Comparison of ENCODE assay signal across 28 cellular contexts in the genomic region with DNA sequence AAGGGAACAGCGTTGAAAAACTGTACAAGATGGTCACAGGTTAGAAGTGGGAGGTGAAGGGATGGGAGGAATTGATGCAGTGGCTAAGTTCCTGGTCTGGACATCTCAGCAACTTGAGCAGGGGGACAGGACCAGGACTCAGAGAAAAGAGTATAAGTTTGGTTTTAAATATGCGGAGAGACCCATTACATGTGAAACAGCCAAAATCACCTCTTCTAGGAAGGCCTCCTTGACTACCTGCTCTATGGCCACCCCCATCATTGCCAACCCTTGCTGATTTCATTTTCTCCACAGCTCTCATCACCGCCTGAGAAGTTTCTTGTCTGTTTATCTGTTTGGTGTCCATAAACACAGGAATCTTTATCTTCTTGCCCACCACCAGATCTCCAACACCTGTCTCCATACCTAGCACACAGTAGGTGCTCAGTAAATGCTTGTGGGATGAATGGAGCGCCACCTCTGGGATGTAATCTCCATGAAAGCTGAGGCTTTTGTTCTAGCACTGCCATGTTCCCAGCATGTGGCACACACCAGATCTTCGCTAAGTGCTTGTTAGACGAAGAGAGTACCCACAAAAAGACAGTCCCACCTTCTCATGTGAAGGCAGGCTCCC.
"Had no signal": no experiment of that assay in that cellular context is flagged by ENCODE, and none has a peak within 500 bp of the region (broad histone marks: within the 10 kb centered on the region; RNA-seq: fewer than 3 reads in every experiment).

No MANE protein-coding gene starts in this region.

- H3K4me3 ChIP-seq: body of pancreas, esophagus squamous epithelium, gastroesophageal sphincter had no signal

- H3K27me3 ChIP-seq: body of pancreas had no signal

- H3K9me3 ChIP-seq: body of pancreas, gastroesophageal sphincter had no signal

- ATAC-seq: activated CD4-positive, CD25-positive, alpha-beta regulatory T cell treated with anti-CD3 and anti-CD28 coated beads, Interleukin-2, amount 50 U/mL, for 24 hours; activated CD8-positive, alpha-beta T cell treated with anti-CD3 and anti-CD28 coated beads for 36 hours; activated T-cell treated with anti-CD3 and anti-CD28 coated beads, Interleukin-2, amount 50 U/mL, for 4 hours; activated T-helper 17 cell treated with anti-CD3 and anti-CD28 coated beads, Interleukin-2, amount 50 U/mL, for 72 hours; body of pancreas; gastroesophageal sphincter; T-helper 17 cell had no signal

- H3K4me1 ChIP-seq: body of pancreas, esophagus squamous epithelium, gastroesophageal sphincter had no signal

- FAIRE-seq: colon, endometrium, endothelial cell of umbilical vein had no signal

- H3K36me3 ChIP-seq: esophagus squamous epithelium, gastroesophageal sphincter, WERI-Rb-1 had no signal

- H3K27ac ChIP-seq: body of pancreas, epithelial cell of prostate, esophagus squamous epithelium, gastroesophageal sphincter, WERI-Rb-1 had no signal

- DNase-seq: activated B cell treated with CpG ODN at 0.5 μM for 24 hours; activated CD4-positive, alpha-beta T cell treated with anti-CD3 and anti-CD28 coated beads for 48 hours; activated CD4-positive, alpha-beta T cell treated with anti-CD3 and anti-CD28 coated beads, Interleukin-2, amount 50 U/mL, for 1 hour; activated CD4-positive, alpha-beta T cell treated with anti-CD3 and anti-CD28 coated beads, Interleukin-2, amount 50 U/mL, for 48 hours; activated CD8-positive, alpha-beta T cell treated with anti-CD3 and anti-CD28 coated beads for 36 hours; activated effector memory CD4-positive, alpha-beta T cell treated with Interleukin-2 at 50 U/mL for 16 hours; activated gamma-delta T cell treated with Interleukin-2 at 50 U/mL for 16 hours; activated naive CD4-positive, alpha-beta T cell treated with anti-CD3 and anti-CD28 coated beads, Interleukin-2, amount 50 U/mL, for 16 hours; activated naive CD4-positive, alpha-beta T cell treated with Interleukin-2 at 50 U/mL for 16 hours; activated T-cell treated with anti-CD3 and anti-CD28 coated beads, Interleukin-2, amount 50 U/mL, for 4 hours; amygdala; aorta; body of pancreas; caudate nucleus; effector CD8-positive, alpha-beta T cell; esophagus squamous epithelium; foreskin melanocyte; T-helper 1 cell; T-helper 17 cell; T1000; WERI-Rb-1 had no signal
